In the genomic region with DNA sequence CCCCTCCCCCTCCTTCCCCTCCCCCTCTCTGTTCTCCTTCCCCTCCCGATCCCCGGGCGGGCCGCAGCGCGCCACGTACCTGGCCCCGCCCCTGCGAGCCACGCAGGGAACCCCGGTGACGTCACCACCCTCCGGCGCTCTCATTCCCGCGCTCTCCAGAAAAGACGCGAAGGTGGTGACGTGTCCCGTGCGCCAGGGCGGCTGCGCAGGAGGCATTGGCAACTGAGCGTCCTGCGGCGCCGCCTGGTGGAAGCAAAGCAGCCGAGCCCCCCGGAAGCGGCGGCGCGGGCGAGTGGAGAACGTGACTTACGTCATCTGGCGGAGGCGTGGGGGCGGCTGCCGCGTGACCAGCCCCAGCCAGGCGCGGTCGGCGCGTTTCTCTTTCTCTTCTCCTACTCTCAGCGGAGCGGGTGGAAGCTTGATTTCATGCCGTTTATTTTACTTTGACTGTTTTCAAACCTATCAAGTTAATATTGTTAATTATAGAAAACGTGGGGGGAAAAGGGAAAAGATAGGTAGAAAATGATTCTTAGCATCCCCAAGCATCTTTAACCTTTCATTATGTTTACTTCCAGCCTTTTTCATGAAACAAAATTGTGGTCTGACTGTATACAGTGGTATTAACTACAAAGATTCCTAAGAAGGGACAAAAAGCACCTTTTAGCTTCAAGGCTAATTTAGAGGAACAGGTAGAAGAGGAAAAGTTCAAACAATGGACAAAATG, we compare ENCODE assay signal across 1 cellular context.
A peak's percentile ranks its signal among the peaks of the same experiment; 100 is the strongest.
TF ChIP-seq lines count a peak whose summit lies in the region.

No MANE protein-coding gene starts in this region.

TF ChIP-seq in HepG2, 621 proteins besides CTCF, POLR2A, EP300 and RAD21 (continued from another document and continues in another):
- TF ChIP-seq, protein P1, sequence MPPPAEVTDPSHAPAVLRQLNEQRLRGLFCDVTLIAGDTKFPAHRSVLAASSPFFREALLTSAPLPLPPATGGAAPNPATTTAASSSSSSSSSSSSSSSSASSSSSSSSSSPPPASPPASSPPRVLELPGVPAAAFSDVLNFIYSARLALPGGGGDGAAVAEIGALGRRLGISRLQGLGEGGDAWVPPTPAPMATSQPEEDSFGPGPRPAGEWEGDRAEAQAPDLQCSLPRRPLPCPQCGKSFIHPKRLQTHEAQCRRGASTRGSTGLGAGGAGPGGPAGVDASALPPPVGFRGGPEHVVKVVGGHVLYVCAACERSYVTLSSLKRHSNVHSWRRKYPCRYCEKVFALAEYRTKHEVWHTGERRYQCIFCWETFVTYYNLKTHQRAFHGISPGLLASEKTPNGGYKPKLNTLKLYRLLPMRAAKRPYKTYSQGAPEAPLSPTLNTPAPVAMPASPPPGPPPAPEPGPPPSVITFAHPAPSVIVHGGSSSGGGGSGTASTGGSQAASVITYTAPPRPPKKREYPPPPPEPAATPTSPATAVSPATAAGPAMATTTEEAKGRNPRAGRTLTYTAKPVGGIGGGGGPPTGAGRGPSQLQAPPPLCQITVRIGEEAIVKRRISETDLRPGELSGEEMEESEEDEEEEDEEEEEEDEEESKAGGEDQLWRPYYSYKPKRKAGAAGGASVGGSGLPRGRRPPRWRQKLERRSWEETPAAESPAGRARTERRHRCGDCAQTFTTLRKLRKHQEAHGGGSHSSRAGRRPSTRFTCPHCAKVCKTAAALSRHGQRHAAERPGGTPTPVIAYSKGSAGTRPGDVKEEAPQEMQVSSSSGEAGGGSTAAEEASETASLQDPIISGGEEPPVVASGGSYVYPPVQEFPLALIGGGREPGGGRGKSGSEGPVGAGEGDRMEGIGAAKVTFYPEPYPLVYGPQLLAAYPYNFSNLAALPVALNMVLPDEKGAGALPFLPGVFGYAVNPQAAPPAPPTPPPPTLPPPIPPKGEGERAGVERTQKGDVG (CRISPR knock-in tag; IDR thresholded peaks at IDR 0.05; ENCODE audit: borderline replicate concordance), result peak; percentile 94
- TF ChIP-seq, protein P2, sequence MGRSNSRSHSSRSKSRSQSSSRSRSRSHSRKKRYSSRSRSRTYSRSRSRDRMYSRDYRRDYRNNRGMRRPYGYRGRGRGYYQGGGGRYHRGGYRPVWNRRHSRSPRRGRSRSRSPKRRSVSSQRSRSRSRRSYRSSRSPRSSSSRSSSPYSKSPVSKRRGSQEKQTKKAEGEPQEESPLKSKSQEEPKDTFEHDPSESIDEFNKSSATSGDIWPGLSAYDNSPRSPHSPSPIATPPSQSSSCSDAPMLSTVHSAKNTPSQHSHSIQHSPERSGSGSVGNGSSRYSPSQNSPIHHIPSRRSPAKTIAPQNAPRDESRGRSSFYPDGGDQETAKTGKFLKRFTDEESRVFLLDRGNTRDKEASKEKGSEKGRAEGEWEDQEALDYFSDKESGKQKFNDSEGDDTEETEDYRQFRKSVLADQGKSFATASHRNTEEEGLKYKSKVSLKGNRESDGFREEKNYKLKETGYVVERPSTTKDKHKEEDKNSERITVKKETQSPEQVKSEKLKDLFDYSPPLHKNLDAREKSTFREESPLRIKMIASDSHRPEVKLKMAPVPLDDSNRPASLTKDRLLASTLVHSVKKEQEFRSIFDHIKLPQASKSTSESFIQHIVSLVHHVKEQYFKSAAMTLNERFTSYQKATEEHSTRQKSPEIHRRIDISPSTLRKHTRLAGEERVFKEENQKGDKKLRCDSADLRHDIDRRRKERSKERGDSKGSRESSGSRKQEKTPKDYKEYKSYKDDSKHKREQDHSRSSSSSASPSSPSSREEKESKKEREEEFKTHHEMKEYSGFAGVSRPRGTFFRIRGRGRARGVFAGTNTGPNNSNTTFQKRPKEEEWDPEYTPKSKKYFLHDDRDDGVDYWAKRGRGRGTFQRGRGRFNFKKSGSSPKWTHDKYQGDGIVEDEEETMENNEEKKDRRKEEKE (IDR thresholded peaks at IDR 0.05), result no peak
- peak; percentile 94 for TF ChIP-seq FOSL2 (CRISPR knock-in tag; IDR thresholded peaks at IDR 0.05)
- TF ChIP-seq U2AF2 (IDR thresholded peaks at IDR 0.05; ENCODE audit: low read depth, low read length), result peak; percentile 83
- 0 out of 2 replicates have a peak, but pooled peaks have one; percentile 29 for TF ChIP-seq ZNF674 (CRISPR knock-in tag; IDR thresholded peaks at IDR 0.05; ENCODE audit: low read depth)
- no peak for TF ChIP-seq CAMTA2 (CRISPR knock-in tag; IDR thresholded peaks at IDR 0.05; ENCODE audit: borderline replicate concordance)
- TF ChIP-seq SIN3B (IDR thresholded peaks at IDR 0.05; ENCODE audit: low read length), result no peak
- peak; percentile 18; the same call in 1 of the 2 replicates for TF ChIP-seq FOXK2 (IDR thresholded peaks at IDR 0.05)
- no peak for TF ChIP-seq ZNF83 (CRISPR knock-in tag; IDR thresholded peaks at IDR 0.05; ENCODE audit: borderline replicate concordance)
- TF ChIP-seq, protein P3, sequence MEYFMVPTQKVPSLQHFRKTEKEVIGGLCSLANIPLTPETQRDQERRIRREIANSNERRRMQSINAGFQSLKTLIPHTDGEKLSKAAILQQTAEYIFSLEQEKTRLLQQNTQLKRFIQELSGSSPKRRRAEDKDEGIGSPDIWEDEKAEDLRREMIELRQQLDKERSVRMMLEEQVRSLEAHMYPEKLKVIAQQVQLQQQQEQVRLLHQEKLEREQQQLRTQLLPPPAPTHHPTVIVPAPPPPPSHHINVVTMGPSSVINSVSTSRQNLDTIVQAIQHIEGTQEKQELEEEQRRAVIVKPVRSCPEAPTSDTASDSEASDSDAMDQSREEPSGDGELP (IDR thresholded peaks at IDR 0.05; ENCODE audit: borderline replicate concordance, low read depth), result peak; percentile 87
- TF ChIP-seq ZNF567 (CRISPR knock-in tag; IDR thresholded peaks at IDR 0.05; ENCODE audit: borderline replicate concordance), result peak; percentile 90; the same call in 1 of the 2 replicates
- no peak for TF ChIP-seq MLLT10 (CRISPR knock-in tag; IDR thresholded peaks at IDR 0.05)
- peak; percentile 81 for TF ChIP-seq BCL6 (CRISPR knock-in tag; IDR thresholded peaks at IDR 0.05)
- TF ChIP-seq, protein P4, sequence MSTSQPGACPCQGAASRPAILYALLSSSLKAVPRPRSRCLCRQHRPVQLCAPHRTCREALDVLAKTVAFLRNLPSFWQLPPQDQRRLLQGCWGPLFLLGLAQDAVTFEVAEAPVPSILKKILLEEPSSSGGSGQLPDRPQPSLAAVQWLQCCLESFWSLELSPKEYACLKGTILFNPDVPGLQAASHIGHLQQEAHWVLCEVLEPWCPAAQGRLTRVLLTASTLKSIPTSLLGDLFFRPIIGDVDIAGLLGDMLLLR (CRISPR knock-in tag; IDR thresholded peaks at IDR 0.05), result peak; percentile 55
- TF ChIP-seq ZNF354B (CRISPR knock-in tag; IDR thresholded peaks at IDR 0.05), result no peak
- peak; percentile 93 for TF ChIP-seq ZBTB20 (CRISPR knock-in tag; IDR thresholded peaks at IDR 0.05; ENCODE audit: borderline replicate concordance, low read depth)
- TF ChIP-seq NR1H2 (CRISPR knock-in tag; IDR thresholded peaks at IDR 0.05; ENCODE audit: borderline replicate concordance, low read depth), result no peak; the same call in 1 of the 2 replicates
- TF ChIP-seq, protein P5, sequence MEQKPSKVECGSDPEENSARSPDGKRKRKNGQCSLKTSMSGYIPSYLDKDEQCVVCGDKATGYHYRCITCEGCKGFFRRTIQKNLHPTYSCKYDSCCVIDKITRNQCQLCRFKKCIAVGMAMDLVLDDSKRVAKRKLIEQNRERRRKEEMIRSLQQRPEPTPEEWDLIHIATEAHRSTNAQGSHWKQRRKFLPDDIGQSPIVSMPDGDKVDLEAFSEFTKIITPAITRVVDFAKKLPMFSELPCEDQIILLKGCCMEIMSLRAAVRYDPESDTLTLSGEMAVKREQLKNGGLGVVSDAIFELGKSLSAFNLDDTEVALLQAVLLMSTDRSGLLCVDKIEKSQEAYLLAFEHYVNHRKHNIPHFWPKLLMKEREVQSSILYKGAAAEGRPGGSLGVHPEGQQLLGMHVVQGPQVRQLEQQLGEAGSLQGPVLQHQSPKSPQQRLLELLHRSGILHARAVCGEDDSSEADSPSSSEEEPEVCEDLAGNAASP (CRISPR knock-in tag; IDR thresholded peaks at IDR 0.05; ENCODE audit: borderline replicate concordance), result peak; percentile 92
- TF ChIP-seq, protein P6, sequence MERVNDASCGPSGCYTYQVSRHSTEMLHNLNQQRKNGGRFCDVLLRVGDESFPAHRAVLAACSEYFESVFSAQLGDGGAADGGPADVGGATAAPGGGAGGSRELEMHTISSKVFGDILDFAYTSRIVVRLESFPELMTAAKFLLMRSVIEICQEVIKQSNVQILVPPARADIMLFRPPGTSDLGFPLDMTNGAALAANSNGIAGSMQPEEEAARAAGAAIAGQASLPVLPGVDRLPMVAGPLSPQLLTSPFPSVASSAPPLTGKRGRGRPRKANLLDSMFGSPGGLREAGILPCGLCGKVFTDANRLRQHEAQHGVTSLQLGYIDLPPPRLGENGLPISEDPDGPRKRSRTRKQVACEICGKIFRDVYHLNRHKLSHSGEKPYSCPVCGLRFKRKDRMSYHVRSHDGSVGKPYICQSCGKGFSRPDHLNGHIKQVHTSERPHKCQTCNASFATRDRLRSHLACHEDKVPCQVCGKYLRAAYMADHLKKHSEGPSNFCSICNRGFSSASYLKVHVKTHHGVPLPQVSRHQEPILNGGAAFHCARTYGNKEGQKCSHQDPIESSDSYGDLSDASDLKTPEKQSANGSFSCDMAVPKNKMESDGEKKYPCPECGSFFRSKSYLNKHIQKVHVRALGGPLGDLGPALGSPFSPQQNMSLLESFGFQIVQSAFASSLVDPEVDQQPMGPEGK (CRISPR knock-in tag; IDR thresholded peaks at IDR 0.05), result peak; percentile 98
- peak; percentile 82; the same call in 1 of the 2 replicates for TF ChIP-seq RXRB (CRISPR knock-in tag; IDR thresholded peaks at IDR 0.05; ENCODE audit: borderline replicate concordance)
- TF ChIP-seq RNF2 (conservative IDR thresholded peaks at IDR 0.05; ENCODE audit: low read depth), result peak; percentile 14; the same call in 1 of the 2 replicates
- TF ChIP-seq, protein P7, sequence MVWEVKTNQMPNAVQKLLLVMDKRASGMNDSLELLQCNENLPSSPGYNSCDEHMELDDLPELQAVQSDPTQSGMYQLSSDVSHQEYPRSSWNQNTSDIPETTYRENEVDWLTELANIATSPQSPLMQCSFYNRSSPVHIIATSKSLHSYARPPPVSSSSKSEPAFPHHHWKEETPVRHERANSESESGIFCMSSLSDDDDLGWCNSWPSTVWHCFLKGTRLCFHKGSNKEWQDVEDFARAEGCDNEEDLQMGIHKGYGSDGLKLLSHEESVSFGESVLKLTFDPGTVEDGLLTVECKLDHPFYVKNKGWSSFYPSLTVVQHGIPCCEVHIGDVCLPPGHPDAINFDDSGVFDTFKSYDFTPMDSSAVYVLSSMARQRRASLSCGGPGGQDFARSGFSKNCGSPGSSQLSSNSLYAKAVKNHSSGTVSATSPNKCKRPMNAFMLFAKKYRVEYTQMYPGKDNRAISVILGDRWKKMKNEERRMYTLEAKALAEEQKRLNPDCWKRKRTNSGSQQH (CRISPR knock-in tag; IDR thresholded peaks at IDR 0.05; ENCODE audit: low read depth), result no peak
- TF ChIP-seq ZNF570 (CRISPR knock-in tag; IDR thresholded peaks at IDR 0.05; ENCODE audit: borderline replicate concordance), result no peak
- TF ChIP-seq ETV5 (CRISPR knock-in tag; IDR thresholded peaks at IDR 0.05; ENCODE audit: borderline replicate concordance), result peak; percentile 100
- TF ChIP-seq, protein P8, sequence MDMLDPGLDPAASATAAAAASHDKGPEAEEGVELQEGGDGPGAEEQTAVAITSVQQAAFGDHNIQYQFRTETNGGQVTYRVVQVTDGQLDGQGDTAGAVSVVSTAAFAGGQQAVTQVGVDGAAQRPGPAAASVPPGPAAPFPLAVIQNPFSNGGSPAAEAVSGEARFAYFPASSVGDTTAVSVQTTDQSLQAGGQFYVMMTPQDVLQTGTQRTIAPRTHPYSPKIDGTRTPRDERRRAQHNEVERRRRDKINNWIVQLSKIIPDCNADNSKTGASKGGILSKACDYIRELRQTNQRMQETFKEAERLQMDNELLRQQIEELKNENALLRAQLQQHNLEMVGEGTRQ (IDR thresholded peaks at IDR 0.05; ENCODE audit: low read depth, low read length), result peak; percentile 73
- TF ChIP-seq, protein P8 (CRISPR knock-in tag; IDR thresholded peaks at IDR 0.05; ENCODE audit: borderline replicate concordance), result peak; percentile 86
- TF ChIP-seq, protein P9, sequence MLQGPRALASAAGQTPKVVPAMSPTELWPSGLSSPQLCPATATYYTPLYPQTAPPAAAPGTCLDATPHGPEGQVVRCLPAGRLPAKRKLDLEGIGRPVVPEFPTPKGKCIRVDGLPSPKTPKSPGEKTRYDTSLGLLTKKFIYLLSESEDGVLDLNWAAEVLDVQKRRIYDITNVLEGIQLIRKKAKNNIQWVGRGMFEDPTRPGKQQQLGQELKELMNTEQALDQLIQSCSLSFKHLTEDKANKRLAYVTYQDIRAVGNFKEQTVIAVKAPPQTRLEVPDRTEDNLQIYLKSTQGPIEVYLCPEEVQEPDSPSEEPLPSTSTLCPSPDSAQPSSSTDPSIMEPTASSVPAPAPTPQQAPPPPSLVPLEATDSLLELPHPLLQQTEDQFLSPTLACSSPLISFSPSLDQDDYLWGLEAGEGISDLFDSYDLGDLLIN (CRISPR knock-in tag; IDR thresholded peaks at IDR 0.05; ENCODE audit: borderline replicate concordance), result peak; percentile 95; the same call in 1 of the 2 replicates
- no peak; the same call in 1 of the 2 replicates for TF ChIP-seq KLF12 (CRISPR knock-in tag; IDR thresholded peaks at IDR 0.05; ENCODE audit: borderline replicate concordance)
- TF ChIP-seq, protein P10, sequence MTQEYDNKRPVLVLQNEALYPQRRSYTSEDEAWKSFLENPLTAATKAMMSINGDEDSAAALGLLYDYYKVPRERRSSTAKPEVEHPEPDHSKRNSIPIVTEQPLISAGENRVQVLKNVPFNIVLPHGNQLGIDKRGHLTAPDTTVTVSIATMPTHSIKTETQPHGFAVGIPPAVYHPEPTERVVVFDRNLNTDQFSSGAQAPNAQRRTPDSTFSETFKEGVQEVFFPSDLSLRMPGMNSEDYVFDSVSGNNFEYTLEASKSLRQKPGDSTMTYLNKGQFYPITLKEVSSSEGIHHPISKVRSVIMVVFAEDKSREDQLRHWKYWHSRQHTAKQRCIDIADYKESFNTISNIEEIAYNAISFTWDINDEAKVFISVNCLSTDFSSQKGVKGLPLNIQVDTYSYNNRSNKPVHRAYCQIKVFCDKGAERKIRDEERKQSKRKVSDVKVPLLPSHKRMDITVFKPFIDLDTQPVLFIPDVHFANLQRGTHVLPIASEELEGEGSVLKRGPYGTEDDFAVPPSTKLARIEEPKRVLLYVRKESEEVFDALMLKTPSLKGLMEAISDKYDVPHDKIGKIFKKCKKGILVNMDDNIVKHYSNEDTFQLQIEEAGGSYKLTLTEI (CRISPR knock-in tag; conservative IDR thresholded peaks at IDR 0.05), result no peak
- TF ChIP-seq, protein P11, sequence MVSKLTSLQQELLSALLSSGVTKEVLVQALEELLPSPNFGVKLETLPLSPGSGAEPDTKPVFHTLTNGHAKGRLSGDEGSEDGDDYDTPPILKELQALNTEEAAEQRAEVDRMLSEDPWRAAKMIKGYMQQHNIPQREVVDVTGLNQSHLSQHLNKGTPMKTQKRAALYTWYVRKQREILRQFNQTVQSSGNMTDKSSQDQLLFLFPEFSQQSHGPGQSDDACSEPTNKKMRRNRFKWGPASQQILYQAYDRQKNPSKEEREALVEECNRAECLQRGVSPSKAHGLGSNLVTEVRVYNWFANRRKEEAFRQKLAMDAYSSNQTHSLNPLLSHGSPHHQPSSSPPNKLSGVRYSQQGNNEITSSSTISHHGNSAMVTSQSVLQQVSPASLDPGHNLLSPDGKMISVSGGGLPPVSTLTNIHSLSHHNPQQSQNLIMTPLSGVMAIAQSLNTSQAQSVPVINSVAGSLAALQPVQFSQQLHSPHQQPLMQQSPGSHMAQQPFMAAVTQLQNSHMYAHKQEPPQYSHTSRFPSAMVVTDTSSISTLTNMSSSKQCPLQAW (CRISPR knock-in tag; IDR thresholded peaks at IDR 0.05), result peak; percentile 99
